16 cellular contexts compared by ENCODE assay signal in genomic region chr5:76342474-76342873, GRCh38.
DNase-seq lines count a peak whose midpoint lies in the region; ATAC-seq and TF ChIP-seq lines count a peak whose summit lies in the region.
"Had no signal": no experiment of that assay in that cellular context is flagged by ENCODE, and none has a peak within 500 bp of the region (broad histone marks: within the 10 kb centered on the region; RNA-seq: fewer than 3 reads in every experiment).

No MANE protein-coding gene starts in this region.

- H3F3A ChIP-seq in GM23338 (replicated peaks; ENCODE audit: low read depth) = no peaks in the 10 kb centered on the region

- H3K27ac Mint-ChIP-seq in CD8-positive, alpha-beta T cell = peak overlapping the region; percentile 10
- H3K27ac Mint-ChIP-seq in T-cell (peak overlapping the region; percentile 7 to 51), GM23338 (no peak overlapping the region), HFFc6 (no peak overlapping the region)
- H3K27ac Mint-ChIP-seq: B cell had no signal

- H3K36me3 ChIP-seq in BLaER1 treated with 17β-estradiol and CSF1 and Interleukin-3, amounts not matched to agents 10 nM and 100 nM = no peaks in the 10 kb centered on the region
- H3K36me3 ChIP-seq in CD8-positive, alpha-beta T cell (ENCODE audit: insufficient read depth, low read length) = no peaks in the 10 kb centered on the region
- H3K36me3 ChIP-seq in neutrophil (no peaks in the 10 kb centered on the region), GM23338 (ENCODE audit: insufficient read depth) (no peaks in the 10 kb centered on the region)
- H3K36me3 ChIP-seq: SJSA1 had no signal

- H3K27me3 ChIP-seq in BLaER1 treated with 17β-estradiol and CSF1 and Interleukin-3, amounts not matched to agents 10 nM and 100 nM = no peaks in the 10 kb centered on the region
- no peaks in the 10 kb centered on the region for H3K27me3 ChIP-seq in CD8-positive, alpha-beta T cell (ENCODE audit: insufficient read depth, low read length)
- H3K27me3 ChIP-seq in neutrophil = no peaks in the 10 kb centered on the region
- H3K27me3 ChIP-seq in GM23338 (ENCODE audit: insufficient read depth) = no peaks in the 10 kb centered on the region
- H3K27me3 ChIP-seq: SJSA1 had no signal

- H3K27me3 Mint-ChIP-seq in CD8-positive, alpha-beta T cell (ENCODE audit: low read depth) = no peaks in the 10 kb centered on the region
- H3K27me3 Mint-ChIP-seq in T-cell = no peaks in the 10 kb centered on the region
- H3K27me3 Mint-ChIP-seq in GM23338 (ENCODE audit: insufficient read depth, low read depth, poor library complexity) = peaks cover 3% of the 10 kb centered on the region
- peaks cover 9% of the 10 kb centered on the region for H3K27me3 Mint-ChIP-seq in HFFc6 (ENCODE audit: insufficient read depth)

- CTCF ChIA-PET in CD8-positive, alpha-beta T cell (lab: Charles Lee) = interaction anchor here (0.6 to 1.4 kb wide), 2 partner anchors 22 to 99 kb away, joined by 3 read pairs; no protein-coding TSS in a partner anchor
- CTCF ChIA-PET in T-cell (lab: Charles Lee) = no interaction called here

- peak overlapping the region in 3 of 11 experiments; percentile 0 to 10 (median 7); a peak in 5 of 22 replicates for H3K27ac ChIP-seq in BLaER1 treated with 17β-estradiol and CSF1 and Interleukin-3, amounts not matched to agents 10 nM and 100 nM
- no peak overlapping the region for H3K27ac ChIP-seq in CD8-positive, alpha-beta T cell (ENCODE audit: low read depth, low read length)
- peak overlapping the region; percentile 51 for H3K27ac ChIP-seq in neutrophil
- H3K27ac ChIP-seq in GM23338 (ENCODE audit: low read depth) = no peak overlapping the region
- H3K27ac ChIP-seq: PC-9, SJSA1 had no signal

- DNase-seq in CD8-positive, alpha-beta T cell = no peak
- DNase-seq in T-cell (no peak), GM23338 (ENCODE audit: low spot score) (no peak), HFFc6 (no peak)
- DNase-seq: H7; NCI-H1417 treated with DMSO at 0.1 percent for 48 hours; NCI-H2029; NCI-H2171; NCI-H446 treated with DMSO at 0.1 percent for 48 hours; NK-92 treated with Interleukin-12 subunit alpha and Interleukin-12 subunit beta, amount 100 ng/mL, for 24 hours; PC-9 had no signal

- H3K36me3 Mint-ChIP-seq in CD8-positive, alpha-beta T cell = no peaks in the 10 kb centered on the region
- H3K36me3 Mint-ChIP-seq in T-cell = no peaks in the 10 kb centered on the region
- H3K36me3 Mint-ChIP-seq in GM23338 (ENCODE audit: low read depth) = peaks cover 4% of the 10 kb centered on the region; the same call in 1 of the 3 replicates
- no peaks in the 10 kb centered on the region for H3K36me3 Mint-ChIP-seq in HFFc6 (ENCODE audit: low read depth)

- no peak overlapping the region for H3K4me3 Mint-ChIP-seq in CD8-positive, alpha-beta T cell
- H3K4me3 Mint-ChIP-seq in T-cell (no peak overlapping the region), GM23338 (no peak overlapping the region), HFFc6 (no peak overlapping the region)
- H3K4me3 Mint-ChIP-seq: B cell had no signal

- no peak overlapping the region for H3K4me3 ChIP-seq in BLaER1 treated with 17β-estradiol and CSF1 and Interleukin-3, amounts not matched to agents 10 nM and 100 nM
- no peak overlapping the region for H3K4me3 ChIP-seq in CD8-positive, alpha-beta T cell (ENCODE audit: low read depth, low read length)
- H3K4me3 ChIP-seq in neutrophil (ENCODE audit: low read depth in 1 of 2, low read length in 1 of 2) (no peak overlapping the region), GM23338 (no peak overlapping the region)
- H3K4me3 ChIP-seq: PC-9, SJSA1 had no signal

- peaks cover 20 to 27% (median 21%) of the 10 kb centered on the region in 10 experiments for H3K4me1 ChIP-seq in BLaER1 treated with 17β-estradiol and CSF1 and Interleukin-3, amounts not matched to agents 10 nM and 100 nM
- peaks cover 18% of the 10 kb centered on the region for H3K4me1 ChIP-seq in CD8-positive, alpha-beta T cell (ENCODE audit: insufficient read depth, low read length)
- H3K4me1 ChIP-seq in neutrophil (ENCODE audit: control insufficient read depth in 1 of 2, insufficient read depth in 1 of 2, low read depth in 1 of 2, low read length in 1 of 2) (peaks cover 14 to 21% of the 10 kb centered on the region in 2 experiments), GM23338 (ENCODE audit: insufficient read depth) (peaks cover 7% of the 10 kb centered on the region; the same call in 1 of the 2 replicates)
- H3K4me1 ChIP-seq: SJSA1 had no signal

- no peak for ATAC-seq in CD8-positive, alpha-beta T cell
- ATAC-seq in T-cell (replicated peaks in 1 of 4) (no peak), GM23338 (no peak), GM18858 (IDR thresholded peaks at IDR 0.05; ENCODE audit: unreplicated experiment) (no peak)

- POLR2A ChIA-PET in CD8-positive, alpha-beta T cell (lab: Charles Lee) = no interaction called here
- POLR2A ChIA-PET in T-cell (lab: Charles Lee) = interaction anchor here (0.6 kb wide), 3 partner anchors 25 to 99 kb away, joined by 3 to 7 read pairs (median 4); no protein-coding TSS in a partner anchor

- no peaks in the 10 kb centered on the region for H3K79me2 ChIP-seq in GM23338 (replicated peaks; ENCODE audit: insufficient read depth)

- peaks cover 20% of the 10 kb centered on the region for H3K4me1 Mint-ChIP-seq in CD8-positive, alpha-beta T cell (ENCODE audit: low read depth)
- H3K4me1 Mint-ChIP-seq in T-cell = peaks cover 18 to 29% (median 24%) of the 10 kb centered on the region in 3 donors
- peaks cover 26% of the 10 kb centered on the region for H3K4me1 Mint-ChIP-seq in GM23338
- H3K4me1 Mint-ChIP-seq in HFFc6 (ENCODE audit: low read depth) = no peaks in the 10 kb centered on the region

- H3K9ac ChIP-seq in BLaER1 treated with 17β-estradiol and CSF1 and Interleukin-3, amounts not matched to agents 10 nM and 100 nM = no peak overlapping the region; a peak in 2 of 22 replicates

- no peak for TF ChIP-seq CTCF in CD8-positive, alpha-beta T cell (IDR thresholded peaks at IDR 0.05)
- TF ChIP-seq CTCF in neutrophil (IDR thresholded peaks at IDR 0.05) = no peak
- no peak for TF ChIP-seq CTCF in GM23338 (conservative IDR thresholded peaks at IDR 0.05; ENCODE audit: low read depth in 2 of 2)
- no peak for TF ChIP-seq CTCF in HFFc6 (IDR thresholded peaks at IDR 0.05)

- H4K20me1 ChIP-seq in BLaER1 treated with 17β-estradiol and CSF1 and Interleukin-3, amounts not matched to agents 10 nM and 100 nM = no peaks in the 10 kb centered on the region
- no peaks in the 10 kb centered on the region for H4K20me1 ChIP-seq in GM23338 (replicated peaks; ENCODE audit: insufficient read depth)

- H3K4me2 ChIP-seq in BLaER1 treated with 17β-estradiol and CSF1 and Interleukin-3, amounts not matched to agents 10 nM and 100 nM = peak overlapping the region; percentile 24 to 78 (median 55)
- H3K4me2 ChIP-seq in GM23338 = no peak overlapping the region
- H3K4me2 ChIP-seq: PC-9 had no signal

- no peak overlapping the region; the same call in 1 of the 2 replicates for H2AFZ ChIP-seq in GM23338
- H2AFZ ChIP-seq: PC-9 had no signal

- peaks cover 0 to under 1% (median 0%) of the 10 kb centered on the region in 11 experiments; a peak in 1 of 22 replicates for H3K9me3 ChIP-seq in BLaER1 treated with 17β-estradiol and CSF1 and Interleukin-3, amounts not matched to agents 10 nM and 100 nM (replicated peaks in 1 of 11)
- no peaks in the 10 kb centered on the region for H3K9me3 ChIP-seq in CD8-positive, alpha-beta T cell (ENCODE audit: low read length)
- no peaks in the 10 kb centered on the region for H3K9me3 ChIP-seq in neutrophil
- H3K9me3 ChIP-seq: SJSA1 had no signal

- H3K9me2 ChIP-seq in GM23338 (ENCODE audit: insufficient read depth) = 0 out of 2 replicates have a peak, but pooled peaks cover under 1% of the 10 kb centered on the region

- intact Hi-C loops in CD8-positive, alpha-beta T cell (cut with DNase I, micrococcal nuclease) = no loop called here

- no peaks in the 10 kb centered on the region for H3K9me3 Mint-ChIP-seq in CD8-positive, alpha-beta T cell
- H3K9me3 Mint-ChIP-seq in T-cell (no peaks in the 10 kb centered on the region), GM23338 (peaks cover 4% of the 10 kb centered on the region; the same call in 2 of the 3 replicates), HFFc6 (no peaks in the 10 kb centered on the region)

TF ChIP-seq in GM23338, 12 proteins besides CTCF, POLR2A, EP300 and RAD21 (continues in another document):
- TF ChIP-seq REST (IDR thresholded peaks at IDR 0.05; ENCODE audit: unreplicated experiment) = no peak
- no peak for TF ChIP-seq CREB1 (CRISPR knock-in tag; IDR thresholded peaks at IDR 0.05; ENCODE audit: low read depth)
- no peak for TF ChIP-seq JUNB (IDR thresholded peaks at IDR 0.05; ENCODE audit: unreplicated experiment)
- no peak for TF ChIP-seq ZNF114 (CRISPR knock-in tag; IDR thresholded peaks at IDR 0.05)
- no peak for TF ChIP-seq EZH2phosphoT487 (IDR thresholded peaks at IDR 0.05; ENCODE audit: unreplicated experiment)

Comparison
In these comparisons a context has a peak if more than half of its experiments do, and no peak if none do; other contexts are left out.
1. H3K27ac Mint-ChIP-seq: peak in CD8-positive, alpha-beta T cell (single experiment) and T-cell (2 of 2); none in GM23338 (single experiment) and HFFc6 (single experiment).